14 cellular contexts compared by ENCODE assay signal in the genomic region with DNA sequence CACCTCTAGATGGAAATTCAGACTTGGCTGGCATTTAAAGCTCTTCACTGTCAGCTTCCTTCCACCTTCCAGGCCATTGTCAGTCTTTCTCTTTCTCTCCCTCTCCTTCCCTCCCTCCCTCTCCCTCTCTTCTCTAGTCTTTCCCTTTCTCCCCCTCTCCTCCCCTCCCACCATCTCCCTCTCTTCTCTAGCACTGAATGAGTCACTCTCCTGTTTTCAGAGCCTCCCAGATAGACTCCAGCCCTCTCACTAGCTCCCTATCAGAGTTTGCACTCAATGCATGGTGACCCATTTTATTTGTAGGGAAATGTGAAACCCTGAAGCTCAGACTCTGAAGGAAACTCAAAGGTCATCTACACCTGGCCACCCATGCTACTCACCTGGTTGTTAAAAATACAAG. TPM values are rescaled to one million over a fixed set of nuclear protein-coding genes. Genes with fewer than 3 reads are reported as not detected.
DNase-seq lines count a peak whose midpoint lies in the region; ATAC-seq, FAIRE-seq and TF ChIP-seq lines count a peak whose summit lies in the region.
"Had no signal": no experiment of that assay in that cellular context is flagged by ENCODE, and none has a peak within 500 bp of the region (broad histone marks: within the 10 kb centered on the region; RNA-seq: fewer than 3 reads in every experiment).

No MANE protein-coding gene starts in this region.

- no peak overlapping the region for H3K4me3 ChIP-seq in hepatocyte
- H3K4me3 ChIP-seq: thoracic aorta had no signal

- peak overlapping the region; percentile 44 to 58 for H3K27ac Mint-ChIP-seq in activated naive CD4-positive, alpha-beta T cell treated with anti-CD3 and anti-CD28 coated beads, Interleukin-2, amount 50 U/mL, for 72 hours
- no peak overlapping the region for H3K27ac Mint-ChIP-seq in activated naive CD4-positive, alpha-beta T cell treated with anti-CD3 and anti-CD28 coated beads for 36 hours
- H3K27ac Mint-ChIP-seq in activated T-helper 17 cell treated with anti-CD3 and anti-CD28 coated beads, Interleukin-2, amount 50 U/mL, for 72 hours, result peak overlapping the region; percentile 35

- no peaks in the 10 kb centered on the region for H3K36me3 ChIP-seq in hepatocyte (replicated peaks; ENCODE audit: insufficient read depth, low read depth)
- H3K36me3 ChIP-seq: thoracic aorta had no signal

- DNase-seq in activated naive CD4-positive, alpha-beta T cell treated with anti-CD3 and anti-CD28 coated beads, Interleukin-2, amount 50 U/mL, for 72 hours (ENCODE audit: low spot score in 2 of 2), result no peak
- DNase-seq in activated naive CD4-positive, alpha-beta T cell treated with anti-CD3 and anti-CD28 coated beads for 36 hours, result no peak
- DNase-seq in hepatocyte (ENCODE audit: low spot score), result peak; percentile 68
- DNase-seq in GM19239 (ENCODE audit: insufficient read length, low spot score), result no peak
- DNase-seq: activated naive CD4-positive, alpha-beta T cell; immature natural killer cell; stimulated activated CD4-positive, alpha-beta T cell treated with anti-CD3 and anti-CD28 coated beads, Interleukin-4, amount 100 ng/mL, for 1 hour had no signal

- H3K4me2 ChIP-seq in hepatocyte, result no peak overlapping the region

- H3K79me2 ChIP-seq in hepatocyte, result no peaks in the 10 kb centered on the region

- no peak for ATAC-seq in activated naive CD4-positive, alpha-beta T cell treated with anti-CD3 and anti-CD28 coated beads, Interleukin-2, amount 50 U/mL, for 72 hours
- ATAC-seq in activated T-helper 17 cell treated with anti-CD3 and anti-CD28 coated beads, Interleukin-2, amount 50 U/mL, for 72 hours (replicated peaks), result no peak
- ATAC-seq in HG02938 (IDR thresholded peaks at IDR 0.05; ENCODE audit: unreplicated experiment) (no peak), HG02759 (IDR thresholded peaks at IDR 0.05; ENCODE audit: unreplicated experiment) (no peak)
- ATAC-seq: Right ventricle myocardium inferior had no signal

- no peak for FAIRE-seq in GM19239 (lab: Jason Lieb, UNC)
- FAIRE-seq: endometrium had no signal

- H3K4me3 Mint-ChIP-seq in activated naive CD4-positive, alpha-beta T cell treated with anti-CD3 and anti-CD28 coated beads for 36 hours, result no peak overlapping the region
- no peak overlapping the region for H3K4me3 Mint-ChIP-seq in activated T-helper 17 cell treated with anti-CD3 and anti-CD28 coated beads, Interleukin-2, amount 50 U/mL, for 72 hours
- H3K4me3 Mint-ChIP-seq: immature natural killer cell had no signal

- H3K4me1 ChIP-seq in hepatocyte (ENCODE audit: insufficient read depth), result peaks cover 21% of the 10 kb centered on the region

- H3K27me3 ChIP-seq in hepatocyte, result no peaks in the 10 kb centered on the region

- CTCF ChIA-PET in activated naive CD4-positive, alpha-beta T cell treated with anti-CD3 and anti-CD28 coated beads for 36 hours (lab: Charles Lee), result interaction anchor here (1.0 to 11.0 kb wide), 4 partner anchors 9 to 53 kb away, joined by 3 to 355 read pairs (median 12); a partner anchor contains a TSS

- H3K27ac ChIP-seq in hepatocyte (peak overlapping the region; percentile 42), temporal lobe (ENCODE audit: low read depth, low read length) (peak overlapping the region; percentile 1)
- H3K27ac ChIP-seq: thoracic aorta had no signal

- H3K9me2 ChIP-seq in hepatocyte (replicated peaks; ENCODE audit: insufficient read depth), result no peaks in the 10 kb centered on the region

- H3K9me3 ChIP-seq in hepatocyte (ENCODE audit: low read depth), result no peaks in the 10 kb centered on the region
- H3K9me3 ChIP-seq: thoracic aorta had no signal

- TF ChIP-seq CTCF in hepatocyte (IDR thresholded peaks at IDR 0.05; ENCODE audit: poor library complexity), result no peak

- peaks cover 21% of the 10 kb centered on the region for H3K4me1 Mint-ChIP-seq in activated naive CD4-positive, alpha-beta T cell treated with anti-CD3 and anti-CD28 coated beads for 36 hours (ENCODE audit: low read depth)
- peaks cover 6% of the 10 kb centered on the region for H3K4me1 Mint-ChIP-seq in activated T-helper 17 cell treated with anti-CD3 and anti-CD28 coated beads, Interleukin-2, amount 50 U/mL, for 72 hours

- H2AFZ ChIP-seq in hepatocyte, result no peak overlapping the region

- no peaks in the 10 kb centered on the region for H3K27me3 Mint-ChIP-seq in activated naive CD4-positive, alpha-beta T cell treated with anti-CD3 and anti-CD28 coated beads for 36 hours (ENCODE audit: low read depth)
- no peaks in the 10 kb centered on the region for H3K27me3 Mint-ChIP-seq in activated T-helper 17 cell treated with anti-CD3 and anti-CD28 coated beads, Interleukin-2, amount 50 U/mL, for 72 hours

- intact Hi-C loops in activated naive CD4-positive, alpha-beta T cell treated with anti-CD3 and anti-CD28 coated beads for 36 hours (cut with micrococcal nuclease), result no loop called here

- no peaks in the 10 kb centered on the region for H3K9me3 Mint-ChIP-seq in activated naive CD4-positive, alpha-beta T cell treated with anti-CD3 and anti-CD28 coated beads, Interleukin-2, amount 50 U/mL, for 72 hours
- H3K9me3 Mint-ChIP-seq in activated naive CD4-positive, alpha-beta T cell treated with anti-CD3 and anti-CD28 coated beads for 36 hours, result no peaks in the 10 kb centered on the region
- H3K9me3 Mint-ChIP-seq in activated T-helper 17 cell treated with anti-CD3 and anti-CD28 coated beads, Interleukin-2, amount 50 U/mL, for 72 hours, result no peaks in the 10 kb centered on the region
- H3K9me3 Mint-ChIP-seq: immature natural killer cell had no signal

- no peaks in the 10 kb centered on the region for H3K36me3 Mint-ChIP-seq in activated naive CD4-positive, alpha-beta T cell treated with anti-CD3 and anti-CD28 coated beads, Interleukin-2, amount 50 U/mL, for 72 hours
- H3K36me3 Mint-ChIP-seq in activated naive CD4-positive, alpha-beta T cell treated with anti-CD3 and anti-CD28 coated beads for 36 hours (ENCODE audit: low read depth), result peaks cover 8% of the 10 kb centered on the region
- peaks cover 17% of the 10 kb centered on the region for H3K36me3 Mint-ChIP-seq in activated T-helper 17 cell treated with anti-CD3 and anti-CD28 coated beads, Interleukin-2, amount 50 U/mL, for 72 hours (ENCODE audit: low read depth)

- no peaks in the 10 kb centered on the region for H4K20me1 ChIP-seq in hepatocyte (ENCODE audit: insufficient read depth, poor library complexity, severe bottlenecking)

RNA-seq across cellular contexts. Expression of a gene that starts 4.4 kb away (rescaled TPM):
- under 1 TPM; 0.31 to 0.66 TPM for total RNA-seq in activated naive CD4-positive, alpha-beta T cell treated with anti-CD3 and anti-CD28 coated beads, Interleukin-2, amount 50 U/mL, for 72 hours
- under 1 TPM; 0.36 to 0.37 TPM for total RNA-seq in activated naive CD4-positive, alpha-beta T cell treated with anti-CD3 and anti-CD28 coated beads for 36 hours
- total RNA-seq in activated T-helper 17 cell treated with anti-CD3 and anti-CD28 coated beads, Interleukin-2, amount 50 U/mL, for 72 hours, result under 1 TPM; 0.26 to 0.52 TPM
- total RNA-seq in hepatocyte, result 0.47 and 2.0 TPM in 2 replicates
- polyA plus RNA-seq in hepatocyte, result 3.4 and 3.7 TPM in 2 replicates
- under 0.01 TPM for total RNA-seq in temporal lobe
- total RNA-seq: Right ventricle myocardium inferior had no signal
- polyA plus RNA-seq: immature natural killer cell had no signal

RNA-seq across cellular contexts. Expression of a gene that starts 29.8 kb away (rescaled TPM):
- total RNA-seq in activated naive CD4-positive, alpha-beta T cell treated with anti-CD3 and anti-CD28 coated beads, Interleukin-2, amount 50 U/mL, for 72 hours, result 100 to 1,000 TPM; 248 to 298 TPM
- total RNA-seq in activated naive CD4-positive, alpha-beta T cell treated with anti-CD3 and anti-CD28 coated beads for 36 hours, result 100 to 1,000 TPM; 205 to 208 TPM
- 100 to 1,000 TPM; 316 to 333 TPM for total RNA-seq in activated T-helper 17 cell treated with anti-CD3 and anti-CD28 coated beads, Interleukin-2, amount 50 U/mL, for 72 hours
- total RNA-seq in hepatocyte (3.2 and 5.1 TPM in 2 replicates), temporal lobe (3.9 TPM)
- polyA plus RNA-seq in hepatocyte, result 2.6 and 5.4 TPM in 2 replicates

Comparison
In these comparisons a context has a peak if more than half of its experiments do, and no peak if none do; other contexts are left out.
1. RNA of a gene that starts 29.8 kb away (total RNA-seq): 316 to 333 TPM in activated T-helper 17 cell treated with anti-CD3 and anti-CD28 coated beads, Interleukin-2, amount 50 U/mL, for 72 hours, 248 to 298 TPM in activated naive CD4-positive, alpha-beta T cell treated with anti-CD3 and anti-CD28 coated beads, Interleukin-2, amount 50 U/mL, for 72 hours and 205 to 208 TPM in activated naive CD4-positive, alpha-beta T cell treated with anti-CD3 and anti-CD28 coated beads for 36 hours; 3.9 TPM in temporal lobe (single experiment) and 3.2 to 5.1 TPM in hepatocyte; every median in the first group is over 10 times any median in the second.